8 cellular contexts compared by ENCODE assay signal in the genomic region with DNA sequence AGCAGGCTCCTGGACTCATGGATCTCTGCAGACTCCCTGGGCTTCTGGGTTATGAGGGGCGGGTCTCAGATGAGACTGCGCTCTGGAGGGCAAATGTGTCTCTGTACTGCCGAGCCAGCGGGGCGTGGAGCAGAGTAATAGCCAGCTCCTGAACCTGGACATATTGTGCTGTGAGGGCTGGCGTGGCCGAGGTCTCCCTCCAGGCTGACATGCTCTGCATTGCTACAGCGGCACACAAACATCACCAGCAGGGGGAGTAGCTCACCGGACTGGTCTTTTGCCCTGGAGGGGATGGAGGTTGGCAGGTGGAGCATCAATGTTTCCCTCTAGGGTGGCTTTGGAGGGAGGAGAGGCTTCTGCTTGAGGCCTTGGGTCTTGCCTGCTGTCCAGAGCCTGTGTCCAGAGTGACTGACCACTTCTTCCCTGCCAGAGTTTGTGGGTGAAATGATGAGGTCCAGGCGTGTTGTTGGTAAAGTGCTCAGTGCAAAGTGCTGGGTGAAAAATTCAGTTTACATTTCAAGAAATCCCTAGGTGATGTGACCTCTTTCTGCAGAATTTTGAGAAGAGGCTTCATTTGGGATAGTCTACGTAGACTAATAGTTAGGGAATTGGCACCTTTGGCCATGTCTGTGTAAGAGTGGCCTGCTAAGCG. TPM values are rescaled to one million over a fixed set of nuclear protein-coding genes. Genes with fewer than 3 reads are reported as not detected.
DNase-seq lines count a peak whose midpoint lies in the region; ATAC-seq and TF ChIP-seq lines count a peak whose summit lies in the region.

No MANE protein-coding gene starts in this region.

- ATAC-seq in naive thymus-derived CD8-positive, alpha-beta T cell: peak; percentile 76
- ATAC-seq in HG03095 (IDR thresholded peaks at IDR 0.05; ENCODE audit: unreplicated experiment): no peak

- H3K4me3 Mint-ChIP-seq in naive thymus-derived CD8-positive, alpha-beta T cell: no peak overlapping the region

- no peaks in the 10 kb centered on the region for H3K9me3 Mint-ChIP-seq in naive thymus-derived CD8-positive, alpha-beta T cell

- peak; percentile 74 for TF ChIP-seq CTCF in GM13976 (IDR thresholded peaks at IDR 0.05; ENCODE audit: borderline replicate concordance, control extremely low read depth, extremely low read depth, insufficient read depth, missing control alignments)

- POLR2A ChIA-PET in naive thymus-derived CD8-positive, alpha-beta T cell (lab: Charles Lee): no interaction called here

- no peak overlapping the region for H3K27ac Mint-ChIP-seq in naive thymus-derived CD8-positive, alpha-beta T cell

- DNase-seq in 8988T (peak; percentile 76), GM13976 (ENCODE audit: low spot score) (peak; percentile 79), NCI-H2029 (lab: John Stamatoyannopoulos, UW) (peak; percentile 32), ecto neural progenitor cell (ENCODE audit: low spot score) (peak; percentile 85), NCI-H2107 (lab: John Stamatoyannopoulos, UW) (no peak)
- DNase-seq in activated CD4-positive, alpha-beta T cell treated with anti-CD3 and anti-CD28 coated beads for 4 hours: peak; percentile 64 to 68
- DNase-seq in naive thymus-derived CD8-positive, alpha-beta T cell: peak in 9 of 10 donors; percentile 30 to 74 (median 44)

- in situ Hi-C loops in GM13976 (cut with MboI; ENCODE audit: low sequenced_read_pairs, unreplicated experiment): no loop called here

- H3K4me1 Mint-ChIP-seq in naive thymus-derived CD8-positive, alpha-beta T cell: peaks cover 0 to 4% (median 0%) of the 10 kb centered on the region in 4 donors

- H3K36me3 Mint-ChIP-seq in naive thymus-derived CD8-positive, alpha-beta T cell: no peaks in the 10 kb centered on the region

- peaks cover 4 to 21% (median 14%) of the 10 kb centered on the region in 5 donors for H3K27me3 Mint-ChIP-seq in naive thymus-derived CD8-positive, alpha-beta T cell

RNA-seq across cellular contexts. Expression of a gene that starts 10.9 kb away (rescaled TPM):
- total RNA-seq in naive thymus-derived CD8-positive, alpha-beta T cell: 1 to 10 TPM; 1.5 to 3.7 TPM
- under 1 TPM in 2 of 3 donors, not detected in 1; 0.21 to 0.25 TPM for polyA plus RNA-seq in naive thymus-derived CD8-positive, alpha-beta T cell
